13 cellular contexts compared by ENCODE assay signal in genomic region chr6:46013639-46014038, GRCh38. TPM values are rescaled to one million over a fixed set of nuclear protein-coding genes. Genes with fewer than 3 reads are reported as not detected.
A peak's percentile ranks its signal among the peaks of the same experiment; 100 is the strongest.
DNase-seq lines count a peak whose midpoint lies in the region; ATAC-seq and TF ChIP-seq lines count a peak whose summit lies in the region.
"Had no signal": no experiment of that assay in that cellular context is flagged by ENCODE, and none has a peak within 500 bp of the region (broad histone marks: within the 10 kb centered on the region; RNA-seq: fewer than 3 reads in every experiment).

No MANE protein-coding gene starts in this region.

- H3K79me2 ChIP-seq in mesendoderm (ENCODE audit: control insufficient read depth, insufficient read depth, low read length), result no peaks in the 10 kb centered on the region

- H3K18ac ChIP-seq in mesendoderm (ENCODE audit: low read length), result peak overlapping the region; percentile 6

- WGBS in mesendoderm (ENCODE audit: extremely low coverage, insufficient coverage, low lambda C conversion rate), result no CpG with 5 or more reads among the region's 4 CpGs
- 83 to 88% methylated on average over 3 of the region's 4 CpGs for WGBS in esophagus squamous epithelium, 2 donors

- no peak overlapping the region for H2AK5ac ChIP-seq in mesendoderm (ENCODE audit: low read length)

- H2BK15ac ChIP-seq in mesendoderm (replicated peaks; ENCODE audit: low read depth), result no peak overlapping the region

- H3K36me3 Mint-ChIP-seq in activated naive CD8-positive, alpha-beta T cell, result no peaks in the 10 kb centered on the region
- H3K36me3 Mint-ChIP-seq in type B pancreatic cell, result peaks cover 4% of the 10 kb centered on the region

- H4K8ac ChIP-seq in mesendoderm (ENCODE audit: low read depth, low read length), result no peak overlapping the region

- peaks cover 62% of the 10 kb centered on the region for H3K4me1 Mint-ChIP-seq in activated naive CD8-positive, alpha-beta T cell (ENCODE audit: low read depth)
- peaks cover 17% of the 10 kb centered on the region for H3K4me1 Mint-ChIP-seq in type B pancreatic cell (ENCODE audit: unreplicated experiment)

- H3K9me3 ChIP-seq in cardiac muscle cell (ENCODE audit: low read depth) (no peaks in the 10 kb centered on the region), esophagus squamous epithelium (no peaks in the 10 kb centered on the region)

- no peaks in the 10 kb centered on the region for H3K9me3 Mint-ChIP-seq in activated naive CD8-positive, alpha-beta T cell (ENCODE audit: low read depth)
- H3K9me3 Mint-ChIP-seq in type B pancreatic cell, result no peaks in the 10 kb centered on the region

- no peak overlapping the region for H4K5ac ChIP-seq in mesendoderm (ENCODE audit: low read length)

- H3K9ac ChIP-seq in mesendoderm (ENCODE audit: low read length), result no peak overlapping the region

- no peak for TF ChIP-seq CTCF in cardiac muscle cell (IDR thresholded peaks at IDR 0.05; ENCODE audit: low read depth, low read length)
- no peak for TF ChIP-seq CTCF in type B pancreatic cell (conservative IDR thresholded peaks at IDR 0.05)
- no peak for TF ChIP-seq CTCF in esophagus squamous epithelium (IDR thresholded peaks at IDR 0.05)

- no peak for ATAC-seq in Right ventricle myocardium superior (ENCODE audit: poor library complexity)
- ATAC-seq in HG03457 (IDR thresholded peaks at IDR 0.05; ENCODE audit: unreplicated experiment), result no peak

- no peak for TF ChIP-seq POLR2A in esophagus squamous epithelium (IDR thresholded peaks at IDR 0.05)

- H3K4ac ChIP-seq in mesendoderm (ENCODE audit: low read depth, low read length), result no peak overlapping the region

- H3K27me3 ChIP-seq in cardiac muscle cell (peaks cover 9% of the 10 kb centered on the region), mesendoderm (ENCODE audit: insufficient read depth, low read length, poor library complexity) (peaks cover 12% of the 10 kb centered on the region), esophagus squamous epithelium (peaks cover 6 to 53% (median 9%) of the 10 kb centered on the region in 4 donors)

- H3K23ac ChIP-seq in mesendoderm (ENCODE audit: low read length), result no peak overlapping the region

- no peak overlapping the region for H2BK120ac ChIP-seq in mesendoderm (ENCODE audit: low read depth, low read length)

- H3K27ac ChIP-seq in cardiac muscle cell (no peak overlapping the region), mesendoderm (ENCODE audit: low read depth, low read length) (no peak overlapping the region), esophagus squamous epithelium (peak overlapping the region in 1 of 4 donors; percentile 3)

- H3K4me2 ChIP-seq in mesendoderm (ENCODE audit: low read length), result no peak overlapping the region

- H3K4me3 Mint-ChIP-seq in activated naive CD8-positive, alpha-beta T cell, result peak overlapping the region; percentile 91
- H3K4me3 Mint-ChIP-seq in type B pancreatic cell, result peak overlapping the region; percentile 88

- H3K56ac ChIP-seq in mesendoderm (ENCODE audit: low read length), result no peak overlapping the region

- H2BK5ac ChIP-seq in mesendoderm (ENCODE audit: low read length), result no peak overlapping the region

- H3K79me1 ChIP-seq in mesendoderm (ENCODE audit: low read length), result no peaks in the 10 kb centered on the region

- intact Hi-C loops in Right ventricle myocardium superior (cut with DNase I) (loop anchor here (5.0 kb wide), 1 partner anchor 56 kb away; no protein-coding TSS in a partner anchor), esophagus squamous epithelium (cut with DNase I) (no loop called here)

- DNase-seq in cardiac muscle cell (ENCODE audit: low read depth in 1 of 2, low spot score in 1 of 2) (no peak), Right ventricle myocardium superior (no peak), mesendoderm (peak; percentile 6), type B pancreatic cell (ENCODE audit: extremely low spot score, unreplicated experiment) (no peak), esophagus squamous epithelium (lab: John Stamatoyannopoulos, UW) (no peak), epidermal melanocyte (ENCODE audit: insufficient read length, low spot score) (no peak)
- DNase-seq: DMS79, foreskin melanocyte, Kasumi-1, left colon, NCI-H187 treated with DMSO at 0.1 percent for 48 hours had no signal

- peak overlapping the region; percentile 84 for H3K27ac Mint-ChIP-seq in activated naive CD8-positive, alpha-beta T cell
- H3K27ac Mint-ChIP-seq in type B pancreatic cell, result peak overlapping the region; percentile 92

- H3K4me1 ChIP-seq in cardiac muscle cell (ENCODE audit: low read depth), result peaks cover 7% of the 10 kb centered on the region
- H3K4me1 ChIP-seq in mesendoderm (ENCODE audit: control insufficient read depth, low read depth, low read length), result peaks cover 5% of the 10 kb centered on the region
- H3K4me1 ChIP-seq in esophagus squamous epithelium, result peaks cover 5 to 22% (median 10%) of the 10 kb centered on the region in 3 donors

- peaks cover 5% of the 10 kb centered on the region for H3K27me3 Mint-ChIP-seq in activated naive CD8-positive, alpha-beta T cell
- peaks cover 56% of the 10 kb centered on the region for H3K27me3 Mint-ChIP-seq in type B pancreatic cell

- H3K36me3 ChIP-seq in cardiac muscle cell (no peaks in the 10 kb centered on the region), mesendoderm (ENCODE audit: control insufficient read depth, insufficient read depth, low read length) (no peaks in the 10 kb centered on the region), esophagus squamous epithelium (no peaks in the 10 kb centered on the region)

- H3K4me3 ChIP-seq in cardiac muscle cell (peak overlapping the region; percentile 77), mesendoderm (ENCODE audit: low read length) (no peak overlapping the region), esophagus squamous epithelium (no peak overlapping the region)

RNA-seq across cellular contexts. Expression of gene CLIC5, which starts 2.0 kb away (rescaled TPM):
- total RNA-seq in cardiac muscle cell, result 11.2 and 24.5 TPM in 2 replicates
- 10.5 and 13.5 TPM in 2 replicates for polyA plus RNA-seq in cardiac muscle cell
- total RNA-seq in Right ventricle myocardium superior, result 279 TPM
- 0.06 TPM for polyA plus RNA-seq in mesendoderm (2013, experiment 1 of 2)
- polyA plus RNA-seq in mesendoderm (2013, experiment 2 of 2), result 0.03 TPM
- 31.3 and 75.8 TPM in 2 replicates for total RNA-seq in type B pancreatic cell (ENCODE audit: low replicate concordance)
- total RNA-seq in esophagus squamous epithelium, result 1 to 10 TPM in 3 of 4 donors, under 1 TPM in 1; 0.56 to 1.3 (median 1.2) TPM
